In genomic region chr9:94982211-94982610, GRCh38 we compare ENCODE assay signal across 23 cellular contexts.
DNase-seq lines count a peak whose midpoint lies in the region; ATAC-seq and TF ChIP-seq lines count a peak whose summit lies in the region.
"Had no signal": no experiment of that assay in that cellular context is flagged by ENCODE, and none has a peak within 500 bp of the region (broad histone marks: within the 10 kb centered on the region; RNA-seq: fewer than 3 reads in every experiment).

No MANE protein-coding gene starts in this region.

- H3K4me3 ChIP-seq in HEK293 (ENCODE audit: low read depth, low read length): no peak overlapping the region
- H3K4me3 ChIP-seq: BLaER1, GM23338, SJCRH30 had no signal

- H3K9me3 ChIP-seq in HEK293 (ENCODE audit: control insufficient read depth, insufficient read depth, low read depth, low read length): no peaks in the 10 kb centered on the region
- H3K9me3 ChIP-seq: BLaER1, SJCRH30 had no signal

- no peak overlapping the region for H3K4me3 Mint-ChIP-seq in activated CD8-positive, alpha-beta T cell treated with anti-CD3 and anti-CD28 coated beads for 36 hours
- no peak overlapping the region for H3K4me3 Mint-ChIP-seq in activated CD8-positive, alpha-beta T cell treated with anti-CD3 and anti-CD28 coated beads, Interleukin-2, amount 10 ng/mL, durations not matched to agents 7 days and 5 days
- H3K4me3 Mint-ChIP-seq in nephron progenitor cell: peak overlapping the region; percentile 48
- H3K4me3 Mint-ChIP-seq: GM23338, H9, HFFc6, IgD-negative memory B cell had no signal

- H3K4me1 ChIP-seq in HEK293 (ENCODE audit: control insufficient read depth, insufficient read depth, low read length): no peaks in the 10 kb centered on the region
- H3K4me1 ChIP-seq: BLaER1 had no signal

- intact Hi-C loops in activated CD8-positive, alpha-beta T cell treated with anti-CD3 and anti-CD28 coated beads for 36 hours (cut with micrococcal nuclease): no loop called here
- intact Hi-C loops in Right ventricle myocardium superior (cut with DNase I): no loop called here

- POLR2A ChIA-PET in activated CD8-positive, alpha-beta T cell treated with anti-CD3 and anti-CD28 coated beads for 36 hours (lab: Charles Lee): no interaction called here
- POLR2A ChIA-PET in activated CD8-positive, alpha-beta T cell treated with anti-CD3 and anti-CD28 coated beads, Interleukin-2, amount 10 ng/mL, durations not matched to agents 7 days and 5 days (lab: Charles Lee): no interaction called here
- POLR2A ChIA-PET in HEK293 (lab: Yijun Ruan, JAX): no interaction called here

- H3K36me3 ChIP-seq in HEK293 (ENCODE audit: control insufficient read depth in 2 of 2, insufficient read depth in 1 of 2, low read length in 2 of 2): no peaks in the 10 kb centered on the region
- H3K36me3 ChIP-seq: SJCRH30 had no signal

- H3K27me3 Mint-ChIP-seq in activated CD8-positive, alpha-beta T cell treated with anti-CD3 and anti-CD28 coated beads for 36 hours: no peaks in the 10 kb centered on the region
- H3K27me3 Mint-ChIP-seq in activated CD8-positive, alpha-beta T cell treated with anti-CD3 and anti-CD28 coated beads, Interleukin-2, amount 10 ng/mL, durations not matched to agents 7 days and 5 days (ENCODE audit: low read depth): peaks cover 12% of the 10 kb centered on the region
- peaks cover 5% of the 10 kb centered on the region for H3K27me3 Mint-ChIP-seq in nephron progenitor cell (ENCODE audit: low read depth, poor library complexity)
- H3K27me3 Mint-ChIP-seq: CD4-positive, CD25-positive, alpha-beta regulatory T cell; IgD-negative memory B cell had no signal

- ATAC-seq in activated CD8-positive, alpha-beta T cell treated with anti-CD3 and anti-CD28 coated beads for 36 hours: no peak
- ATAC-seq in activated CD8-positive, alpha-beta T cell treated with anti-CD3 and anti-CD28 coated beads, Interleukin-2, amount 10 ng/mL, durations not matched to agents 7 days and 5 days: no peak
- ATAC-seq in Right ventricle myocardium superior (ENCODE audit: poor library complexity) (no peak), GM18502 (IDR thresholded peaks at IDR 0.05; ENCODE audit: poor library complexity, unreplicated experiment) (no peak)
- ATAC-seq: SK-N-SH treated with all-trans-retinoic acid at 6 μM for 48 hours had no signal

- CTCF ChIA-PET in activated CD8-positive, alpha-beta T cell treated with anti-CD3 and anti-CD28 coated beads for 36 hours (lab: Charles Lee): no interaction called here
- CTCF ChIA-PET in activated CD8-positive, alpha-beta T cell treated with anti-CD3 and anti-CD28 coated beads, Interleukin-2, amount 10 ng/mL, durations not matched to agents 7 days and 5 days (lab: Charles Lee): no interaction called here
- CTCF ChIA-PET in HEK293 (lab: Yijun Ruan, JAX): interaction anchor here (0.6 to 0.7 kb wide), 2 partner anchors 12 to 73 kb away, joined by 3 read pairs; no protein-coding TSS in a partner anchor

- H3K27ac ChIP-seq in HEK293 (ENCODE audit: extremely low read depth, low read depth, low read length) (no peak overlapping the region), VCaP (peak overlapping the region; percentile 74)
- H3K27ac ChIP-seq: BLaER1, SJCRH30 had no signal

- H3K9me3 Mint-ChIP-seq in activated CD8-positive, alpha-beta T cell treated with anti-CD3 and anti-CD28 coated beads for 36 hours: no peaks in the 10 kb centered on the region
- H3K9me3 Mint-ChIP-seq in activated CD8-positive, alpha-beta T cell treated with anti-CD3 and anti-CD28 coated beads, Interleukin-2, amount 10 ng/mL, durations not matched to agents 7 days and 5 days (ENCODE audit: insufficient read depth): no peaks in the 10 kb centered on the region
- H3K9me3 Mint-ChIP-seq in nephron progenitor cell: no peaks in the 10 kb centered on the region
- H3K9me3 Mint-ChIP-seq: CD4-positive, CD25-positive, alpha-beta regulatory T cell; GM23338; H9; HFFc6; IgD-negative memory B cell had no signal

- H3K4me1 Mint-ChIP-seq in activated CD8-positive, alpha-beta T cell treated with anti-CD3 and anti-CD28 coated beads for 36 hours (ENCODE audit: low read depth): peaks cover 8% of the 10 kb centered on the region
- peaks cover 7% of the 10 kb centered on the region for H3K4me1 Mint-ChIP-seq in activated CD8-positive, alpha-beta T cell treated with anti-CD3 and anti-CD28 coated beads, Interleukin-2, amount 10 ng/mL, durations not matched to agents 7 days and 5 days (ENCODE audit: low read depth)
- H3K4me1 Mint-ChIP-seq in nephron progenitor cell: peaks cover 66% of the 10 kb centered on the region

- no peak for TF ChIP-seq CTCF in activated CD8-positive, alpha-beta T cell treated with anti-CD3 and anti-CD28 coated beads for 36 hours (IDR thresholded peaks at IDR 0.05)
- TF ChIP-seq CTCF in HEK293 (tag by site-specific recombination; IDR thresholded peaks at IDR 0.05) (no peak), VCaP (conservative IDR thresholded peaks at IDR 0.05) (no peak), nephron progenitor cell (IDR thresholded peaks at IDR 0.05) (no peak)

- H3K36me3 Mint-ChIP-seq in activated CD8-positive, alpha-beta T cell treated with anti-CD3 and anti-CD28 coated beads for 36 hours (ENCODE audit: low read depth): peaks cover 3% of the 10 kb centered on the region
- no peaks in the 10 kb centered on the region for H3K36me3 Mint-ChIP-seq in activated CD8-positive, alpha-beta T cell treated with anti-CD3 and anti-CD28 coated beads, Interleukin-2, amount 10 ng/mL, durations not matched to agents 7 days and 5 days (ENCODE audit: low read depth)
- H3K36me3 Mint-ChIP-seq in nephron progenitor cell (ENCODE audit: low read depth): peaks cover 10% of the 10 kb centered on the region

- no peak overlapping the region for H3K27ac Mint-ChIP-seq in activated CD8-positive, alpha-beta T cell treated with anti-CD3 and anti-CD28 coated beads for 36 hours
- H3K27ac Mint-ChIP-seq in activated CD8-positive, alpha-beta T cell treated with anti-CD3 and anti-CD28 coated beads, Interleukin-2, amount 10 ng/mL, durations not matched to agents 7 days and 5 days: no peak overlapping the region
- no peak overlapping the region for H3K27ac Mint-ChIP-seq in nephron progenitor cell
- H3K27ac Mint-ChIP-seq: GM23338, H9, HFFc6, IgD-negative memory B cell had no signal

- peak; percentile 4 for DNase-seq in activated CD8-positive, alpha-beta T cell treated with anti-CD3 and anti-CD28 coated beads for 36 hours
- DNase-seq in activated CD8-positive, alpha-beta T cell treated with anti-CD3 and anti-CD28 coated beads, Interleukin-2, amount 10 ng/mL, durations not matched to agents 7 days and 5 days: no peak
- no peak for DNase-seq in nephron progenitor cell
- no peak for DNase-seq in Right ventricle myocardium superior
- DNase-seq: H9, HFFc6, NCI-H1092, NCI-H1417 treated with DMSO at 0.1 percent for 48 hours, NCI-H1694 treated with DMSO at 0.1 percent for 48 hours, NCI-H2081, NCI-H2171 treated with DMSO at 0.1 percent for 48 hours, NCI-H345, NCI-H524, NCI-H774, SJCRH30 had no signal

TF ChIP-seq in HEK293, 187 proteins besides CTCF, POLR2A, EP300 and RAD21:
- TF ChIP-seq ZFHX2 (tag by site-specific recombination; conservative IDR thresholded peaks at IDR 0.05): 0 out of 2 replicates have a peak, but pooled peaks have one; percentile 10
- TF ChIP-seq ZNF223 (tag by site-specific recombination; IDR thresholded peaks at IDR 0.05): no peak
